8 cellular contexts compared by ENCODE assay signal in the genomic region with DNA sequence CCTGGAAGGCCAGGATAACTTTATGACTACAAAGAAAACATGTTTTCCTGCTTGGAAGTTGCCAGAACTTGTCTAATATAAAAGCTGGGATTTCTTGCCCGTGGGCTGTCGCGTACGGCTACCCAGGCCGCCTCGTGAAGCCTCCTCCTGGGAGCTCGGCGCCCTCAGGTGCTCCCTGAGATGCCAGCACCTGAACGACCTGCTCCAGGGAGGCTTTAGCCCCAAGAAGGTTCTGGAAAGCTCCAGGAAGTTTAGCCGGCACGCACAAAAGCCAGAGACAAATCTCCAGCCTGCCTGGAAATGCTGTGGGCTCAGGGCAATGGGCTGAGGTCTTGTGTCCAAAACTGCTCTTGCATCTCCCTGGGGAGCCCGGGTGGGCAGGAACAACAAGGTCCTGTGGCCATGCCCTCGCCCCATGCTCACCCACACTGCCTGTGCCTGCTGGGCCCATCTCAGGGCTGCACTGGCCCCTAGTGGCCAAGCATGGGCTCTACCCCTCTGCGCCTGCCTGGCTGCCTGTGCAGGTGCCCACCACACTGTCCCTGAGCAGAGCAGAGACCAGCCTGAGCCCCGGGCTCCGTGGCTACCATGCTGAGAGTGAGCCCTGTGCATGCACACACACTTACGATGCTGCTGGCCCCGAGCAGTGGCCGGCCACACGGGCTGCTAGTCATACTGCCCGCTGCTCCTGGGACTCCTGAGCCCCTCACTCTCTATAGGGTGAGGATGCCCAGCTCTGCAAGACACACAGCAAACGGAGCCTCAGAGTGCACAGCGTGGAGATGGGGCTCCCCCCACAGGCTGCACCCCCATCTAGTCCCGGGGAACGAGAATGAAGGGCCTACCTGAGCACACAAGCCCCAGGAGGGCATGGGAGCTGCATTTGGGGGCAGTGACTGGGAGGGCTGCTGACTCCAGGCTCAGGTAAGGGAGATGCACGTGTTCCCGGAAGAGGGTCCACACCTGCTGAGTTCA. TPM values are rescaled to one million over a fixed set of nuclear protein-coding genes. Genes with fewer than 3 reads are reported as not detected.
DNase-seq lines count a peak whose midpoint lies in the region; ATAC-seq and TF ChIP-seq lines count a peak whose summit lies in the region.

No MANE protein-coding gene starts in this region.

- no peaks in the 10 kb centered on the region for H3K36me3 Mint-ChIP-seq in activated naive CD8-positive, alpha-beta T cell treated with anti-CD3 and anti-CD28 coated beads for 36 hours

- H3K27me3 ChIP-seq in heart right ventricle (peaks cover 0 to 48% (median 30%) of the 10 kb centered on the region in 7 donors), sigmoid colon (peaks cover 11 to 29% (median 18%) of the 10 kb centered on the region in 3 donors)

- H3K27me3 Mint-ChIP-seq in activated naive CD8-positive, alpha-beta T cell treated with anti-CD3 and anti-CD28 coated beads for 36 hours = peaks cover 58% of the 10 kb centered on the region

- no peak overlapping the region for H3K4me3 ChIP-seq in heart right ventricle
- no peak overlapping the region for H3K4me3 ChIP-seq in sigmoid colon

- no peaks in the 10 kb centered on the region for H3K9me3 ChIP-seq in heart right ventricle
- H3K9me3 ChIP-seq in sigmoid colon = no peaks in the 10 kb centered on the region

- H3K36me3 ChIP-seq in heart right ventricle (no peaks in the 10 kb centered on the region), sigmoid colon (no peaks in the 10 kb centered on the region)

- ATAC-seq in heart right ventricle (peak; percentile 66 to 83 (median 76)), HG03342 (IDR thresholded peaks at IDR 0.05; ENCODE audit: unreplicated experiment) (no peak)

- H3K4me1 Mint-ChIP-seq in activated naive CD8-positive, alpha-beta T cell treated with anti-CD3 and anti-CD28 coated beads for 36 hours = peaks cover 10% of the 10 kb centered on the region

- no peak for TF ChIP-seq EP300 in sigmoid colon (IDR thresholded peaks at IDR 0.05)

- TF ChIP-seq POLR2A in sigmoid colon (IDR thresholded peaks at IDR 0.05) = no peak

- intact Hi-C loops in heart right ventricle (cut with DNase I) = loop anchor here (1.0 to 10.0 kb wide), 6 partner anchors 173 to 420 kb away; no protein-coding TSS in a partner anchor
- intact Hi-C loops in sigmoid colon (cut with DNase I) = loop anchor here (2.0 to 5.0 kb wide), 2 partner anchors 175 to 420 kb away; no protein-coding TSS in a partner anchor

- H3K4me3 Mint-ChIP-seq in activated naive CD8-positive, alpha-beta T cell treated with anti-CD3 and anti-CD28 coated beads for 36 hours = no peak overlapping the region

- H3K27ac ChIP-seq in heart right ventricle = peak overlapping the region in 1 of 10 donors; percentile 15
- H3K27ac ChIP-seq in sigmoid colon = no peak overlapping the region

- H3K4me1 ChIP-seq in heart right ventricle (peaks cover 0 to 46% (median 31%) of the 10 kb centered on the region in 9 donors), sigmoid colon (peaks cover 0 to 27% (median 24%) of the 10 kb centered on the region in 4 donors)

- no peaks in the 10 kb centered on the region for H3K9me3 Mint-ChIP-seq in activated naive CD8-positive, alpha-beta T cell treated with anti-CD3 and anti-CD28 coated beads for 36 hours

- no peak overlapping the region for H3K27ac Mint-ChIP-seq in activated naive CD8-positive, alpha-beta T cell treated with anti-CD3 and anti-CD28 coated beads for 36 hours

- peak; percentile 65 for DNase-seq in NCI-H82 (lab: John Stamatoyannopoulos, UW)
- no peak for DNase-seq in NCI-H82 treated with DMSO at 0.1 percent for 48 hours (lab: John Stamatoyannopoulos, UW; ENCODE audit: unreplicated experiment)
- peak; percentile 61 to 79 for DNase-seq in Kasumi-1 (lab: John Stamatoyannopoulos, UW)
- DNase-seq in SW480 (ENCODE audit: low spot score) = peak; percentile 76
- peak; percentile 81 for DNase-seq in activated naive CD8-positive, alpha-beta T cell treated with anti-CD3 and anti-CD28 coated beads for 36 hours
- DNase-seq in heart right ventricle = peak; percentile 62 to 79
- DNase-seq in sigmoid colon = peak; percentile 78

- 35 to 44% methylated on average over 27 of the region's 27 CpGs for WGBS in heart right ventricle, 2 donors
- WGBS in sigmoid colon, 2 donors = 19 to 33% methylated on average over 27 of the region's 27 CpGs

- TF ChIP-seq CTCF in heart right ventricle (IDR thresholded peaks at IDR 0.05) (peak; percentile 86 to 97 (median 90)), sigmoid colon (IDR thresholded peaks at IDR 0.05) (peak; percentile 56 to 92 (median 88))

RNA-seq across cellular contexts. Expression of a gene that starts 4.9 kb away (rescaled TPM):
- under 1 TPM; 0.04 to 0.14 TPM for total RNA-seq in activated naive CD8-positive, alpha-beta T cell treated with anti-CD3 and anti-CD28 coated beads for 36 hours
- 10 to 100 TPM in 7 of 10 donors, 1 to 10 TPM in 3; 5.5 to 16.7 (median 11.8) TPM for total RNA-seq in heart right ventricle
- 1 to 10 TPM; 4.0 to 6.4 TPM for polyA plus RNA-seq in heart right ventricle
- 1 to 10 TPM in 2 of 4 donors, under 1 TPM in 2; 0.81 to 2.5 (median 1.5) TPM for total RNA-seq in sigmoid colon
- 1 to 10 TPM in 1 of 3 donors, under 1 TPM in 2; 0.23 to 5.0 (median 0.60) TPM for polyA plus RNA-seq in sigmoid colon
